Comparison of ENCODE assay signal across 2 cellular contexts in the genomic region with DNA sequence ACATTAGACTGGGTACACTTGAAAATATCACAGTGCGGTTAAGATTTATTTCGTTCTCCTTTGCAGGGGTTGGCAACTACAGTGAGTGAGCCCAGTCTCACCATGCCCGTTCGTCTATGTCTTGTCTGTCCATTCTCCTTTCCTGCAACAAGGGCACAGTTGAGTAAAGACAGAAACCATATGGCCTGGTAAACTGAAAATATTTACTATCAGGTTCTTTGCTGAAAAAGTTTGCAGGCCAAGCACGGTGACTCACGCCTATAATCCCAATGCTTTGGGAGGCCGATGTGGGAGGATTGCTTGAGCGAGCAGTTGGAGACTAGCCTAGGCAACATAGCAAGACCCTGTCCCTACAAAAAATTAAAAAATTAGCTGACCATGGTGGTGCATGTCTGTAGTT.
TF ChIP-seq lines count a peak whose summit lies in the region.

No MANE protein-coding gene starts in this region.

TF ChIP-seq in SK-N-SH treated with all-trans-retinoic acid at 6 μM for 48 hours, 23 proteins besides CTCF, POLR2A, EP300 and RAD21 (continued from another document):
- TF ChIP-seq, protein P1, sequence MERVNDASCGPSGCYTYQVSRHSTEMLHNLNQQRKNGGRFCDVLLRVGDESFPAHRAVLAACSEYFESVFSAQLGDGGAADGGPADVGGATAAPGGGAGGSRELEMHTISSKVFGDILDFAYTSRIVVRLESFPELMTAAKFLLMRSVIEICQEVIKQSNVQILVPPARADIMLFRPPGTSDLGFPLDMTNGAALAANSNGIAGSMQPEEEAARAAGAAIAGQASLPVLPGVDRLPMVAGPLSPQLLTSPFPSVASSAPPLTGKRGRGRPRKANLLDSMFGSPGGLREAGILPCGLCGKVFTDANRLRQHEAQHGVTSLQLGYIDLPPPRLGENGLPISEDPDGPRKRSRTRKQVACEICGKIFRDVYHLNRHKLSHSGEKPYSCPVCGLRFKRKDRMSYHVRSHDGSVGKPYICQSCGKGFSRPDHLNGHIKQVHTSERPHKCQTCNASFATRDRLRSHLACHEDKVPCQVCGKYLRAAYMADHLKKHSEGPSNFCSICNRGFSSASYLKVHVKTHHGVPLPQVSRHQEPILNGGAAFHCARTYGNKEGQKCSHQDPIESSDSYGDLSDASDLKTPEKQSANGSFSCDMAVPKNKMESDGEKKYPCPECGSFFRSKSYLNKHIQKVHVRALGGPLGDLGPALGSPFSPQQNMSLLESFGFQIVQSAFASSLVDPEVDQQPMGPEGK (CRISPR knock-in tag; IDR thresholded peaks at IDR 0.05; ENCODE audit: borderline replicate concordance): no peak
- TF ChIP-seq RARB (CRISPR knock-in tag; IDR thresholded peaks at IDR 0.05) (no peak), ZNF8 (CRISPR knock-in tag; IDR thresholded peaks at IDR 0.05) (no peak), CSDC2 (CRISPR knock-in tag; IDR thresholded peaks at IDR 0.05) (no peak), OSR1 (CRISPR knock-in tag; IDR thresholded peaks at IDR 0.05) (no peak)

TF ChIP-seq in SK-N-SH, 30 proteins besides CTCF, POLR2A, EP300 and RAD21 (continued from another document):
- TF ChIP-seq, protein P2, sequence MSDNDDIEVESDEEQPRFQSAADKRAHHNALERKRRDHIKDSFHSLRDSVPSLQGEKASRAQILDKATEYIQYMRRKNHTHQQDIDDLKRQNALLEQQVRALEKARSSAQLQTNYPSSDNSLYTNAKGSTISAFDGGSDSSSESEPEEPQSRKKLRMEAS (IDR thresholded peaks at IDR 0.05; ENCODE audit: low read depth): no peak
- TF ChIP-seq, protein P3, sequence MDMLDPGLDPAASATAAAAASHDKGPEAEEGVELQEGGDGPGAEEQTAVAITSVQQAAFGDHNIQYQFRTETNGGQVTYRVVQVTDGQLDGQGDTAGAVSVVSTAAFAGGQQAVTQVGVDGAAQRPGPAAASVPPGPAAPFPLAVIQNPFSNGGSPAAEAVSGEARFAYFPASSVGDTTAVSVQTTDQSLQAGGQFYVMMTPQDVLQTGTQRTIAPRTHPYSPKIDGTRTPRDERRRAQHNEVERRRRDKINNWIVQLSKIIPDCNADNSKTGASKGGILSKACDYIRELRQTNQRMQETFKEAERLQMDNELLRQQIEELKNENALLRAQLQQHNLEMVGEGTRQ (IDR thresholded peaks at IDR 0.05; ENCODE audit: borderline replicate concordance, low read depth, low read length): no peak
